Comparison of ENCODE assay signal across 1 cellular context in the genomic region with DNA sequence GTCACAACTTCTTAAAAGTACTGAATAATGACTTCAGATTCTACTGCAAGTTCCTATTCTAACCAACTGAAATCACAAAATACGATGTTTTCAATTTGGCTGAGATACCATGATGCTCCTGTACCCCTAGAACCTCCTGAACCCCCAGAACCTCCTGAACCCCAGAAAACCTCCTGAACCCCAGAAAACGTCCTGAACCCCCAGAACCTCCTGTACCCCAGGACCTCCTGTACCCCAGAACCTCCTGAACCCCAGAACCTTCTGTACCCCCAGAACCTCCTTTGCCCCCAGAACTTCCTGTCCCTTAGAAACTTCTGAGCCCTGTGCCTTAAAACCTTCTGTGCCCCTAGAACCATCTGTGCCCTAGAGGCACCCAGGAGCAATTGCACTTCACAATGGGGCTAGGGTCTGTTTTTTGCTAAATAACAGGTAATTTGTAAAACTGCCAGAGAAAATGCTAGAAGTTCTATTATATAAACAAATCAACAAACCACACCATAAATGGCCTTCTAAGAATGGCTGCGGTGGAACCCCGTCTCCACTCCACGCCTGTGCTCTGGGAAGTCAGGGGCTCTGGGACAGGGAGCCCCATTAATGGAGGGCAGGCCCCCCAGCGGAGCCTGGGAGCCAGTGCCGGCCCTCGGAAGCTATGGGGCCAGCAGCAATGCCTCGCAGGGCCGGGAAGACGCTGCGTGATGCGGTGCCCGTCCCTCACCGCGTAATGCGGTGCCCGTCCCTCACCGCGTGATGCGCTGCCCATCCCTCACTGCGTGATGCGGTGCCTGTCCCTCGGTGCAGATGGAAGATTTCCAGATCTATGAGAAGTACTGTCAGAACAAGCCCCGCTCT.
TF ChIP-seq lines count a peak whose summit lies in the region.

No MANE protein-coding gene starts in this region.

TF ChIP-seq in HepG2, 621 proteins besides CTCF, POLR2A, EP300 and RAD21:
- TF ChIP-seq, protein P1, sequence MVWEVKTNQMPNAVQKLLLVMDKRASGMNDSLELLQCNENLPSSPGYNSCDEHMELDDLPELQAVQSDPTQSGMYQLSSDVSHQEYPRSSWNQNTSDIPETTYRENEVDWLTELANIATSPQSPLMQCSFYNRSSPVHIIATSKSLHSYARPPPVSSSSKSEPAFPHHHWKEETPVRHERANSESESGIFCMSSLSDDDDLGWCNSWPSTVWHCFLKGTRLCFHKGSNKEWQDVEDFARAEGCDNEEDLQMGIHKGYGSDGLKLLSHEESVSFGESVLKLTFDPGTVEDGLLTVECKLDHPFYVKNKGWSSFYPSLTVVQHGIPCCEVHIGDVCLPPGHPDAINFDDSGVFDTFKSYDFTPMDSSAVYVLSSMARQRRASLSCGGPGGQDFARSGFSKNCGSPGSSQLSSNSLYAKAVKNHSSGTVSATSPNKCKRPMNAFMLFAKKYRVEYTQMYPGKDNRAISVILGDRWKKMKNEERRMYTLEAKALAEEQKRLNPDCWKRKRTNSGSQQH (CRISPR knock-in tag; IDR thresholded peaks at IDR 0.05; ENCODE audit: low read depth) = no peak
- TF ChIP-seq KDM5B (CRISPR knock-in tag; IDR thresholded peaks at IDR 0.05; ENCODE audit: borderline replicate concordance) = no peak
